Comparison of ENCODE assay signal across 26 cellular contexts in the genomic region with DNA sequence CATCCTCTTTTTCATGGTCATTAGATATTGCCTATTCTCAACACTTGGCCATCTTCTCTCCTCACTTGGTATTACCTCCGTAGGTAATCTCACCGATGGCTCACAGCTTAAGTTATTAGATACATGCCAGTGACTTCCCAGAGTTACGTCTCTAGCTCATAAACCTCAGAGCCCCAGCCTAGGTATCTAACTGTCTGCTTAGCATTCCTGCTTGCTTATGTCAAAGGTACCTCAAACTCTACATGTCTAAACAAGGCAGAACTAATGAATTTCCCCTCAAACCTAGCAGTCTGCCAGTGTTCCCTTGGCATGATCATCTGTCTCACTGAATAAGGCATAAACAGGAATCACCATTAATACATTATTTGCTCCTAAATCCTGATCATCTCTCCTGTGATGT.
"Had no signal": no experiment of that assay in that cellular context is flagged by ENCODE, and none has a peak within 500 bp of the region (broad histone marks: within the 10 kb centered on the region; RNA-seq: fewer than 3 reads in every experiment).

No MANE protein-coding gene starts in this region.

- H3K36me3 ChIP-seq: adrenal gland, cardiac muscle cell had no signal

- H3K27ac ChIP-seq: adrenal gland, body of pancreas, cardiac muscle cell had no signal

- H3K36me3 Mint-ChIP-seq: activated naive CD8-positive, alpha-beta T cell treated with anti-CD3 and anti-CD28 coated beads, Interleukin-2, amount 10 ng/mL, durations not matched to agents 7 days and 5 days; WTC11 had no signal

- H3K4me1 ChIP-seq: adrenal gland, body of pancreas had no signal

- DNase-seq: activated CD4-positive, alpha-beta T cell treated with anti-CD3 and anti-CD28 coated beads for 48 hours; activated CD4-positive, alpha-beta T cell treated with anti-CD3 and anti-CD28 coated beads, Interleukin-2, amount 50 U/mL, for 4 hours; activated CD4-positive, CD25-positive, alpha-beta regulatory T cell treated with anti-CD3 and anti-CD28 coated beads, Interleukin-2, amount 50 U/mL, for 72 hours; activated CD8-positive, alpha-beta memory T cell treated with anti-CD3 and anti-CD28 coated beads, Interleukin-2, amount 50 U/mL, for 48 hours; activated CD8-positive, alpha-beta T cell treated with anti-CD3 and anti-CD28 coated beads, Interleukin-2, amount 10 ng/mL, durations not matched to agents 7 days and 5 days; activated naive CD4-positive, alpha-beta T cell treated with anti-CD3 and anti-CD28 coated beads, Interleukin-2, amount 50 U/mL, for 16 hours; activated naive CD8-positive, alpha-beta T cell treated with anti-CD3 and anti-CD28 coated beads, Interleukin-2, amount 10 ng/mL, durations not matched to agents 7 days and 5 days; activated T-cell treated with anti-CD3 and anti-CD28 coated beads, Interleukin-2, amount 50 U/mL, for 1 hour; adrenal gland; anterior cingulate cortex; body of pancreas; NCI-H1105 treated with DMSO at 0.1 percent for 48 hours; NCI-H1436 treated with DMSO at 0.1 percent for 48 hours; NCI-H187; NCI-H2171; NCI-H2227 treated with DMSO at 0.1 percent for 48 hours; NCI-H446 treated with DMSO at 0.1 percent for 48 hours; NCI-H524 treated with DMSO at 0.1 percent for 48 hours; NCI-H748 treated with DMSO at 0.1 percent for 48 hours; OCI-M1; RPMI8226; SHP77 treated with DMSO at 0.1 percent for 48 hours had no signal

- ATAC-seq: activated CD8-positive, alpha-beta T cell treated with anti-CD3 and anti-CD28 coated beads, Interleukin-2, amount 10 ng/mL, durations not matched to agents 7 days and 5 days; body of pancreas; Panc1; WTC11 had no signal

- H3K27me3 ChIP-seq: adrenal gland, body of pancreas, cardiac muscle cell had no signal

- H3K9me3 Mint-ChIP-seq: activated naive CD8-positive, alpha-beta T cell treated with anti-CD3 and anti-CD28 coated beads, Interleukin-2, amount 10 ng/mL, durations not matched to agents 7 days and 5 days; T-helper 1 cell treated with Interleukin-12 subunit alpha and Interleukin-12 subunit beta and Interleukin-4 antibody, amounts not matched to agents 30 μg/mL and 1 μg/mL, for 36 hours; WTC11 had no signal

- H3K9me3 ChIP-seq: adrenal gland, body of pancreas had no signal

- H3K4me3 ChIP-seq: adrenal gland, body of pancreas, cardiac muscle cell had no signal

- H3K4me3 Mint-ChIP-seq: activated CD8-positive, alpha-beta T cell treated with anti-CD3 and anti-CD28 coated beads, Interleukin-2, amount 10 ng/mL, durations not matched to agents 7 days and 5 days; activated naive CD8-positive, alpha-beta T cell treated with anti-CD3 and anti-CD28 coated beads, Interleukin-2, amount 10 ng/mL, durations not matched to agents 7 days and 5 days; T-helper 1 cell treated with Interleukin-12 subunit alpha and Interleukin-12 subunit beta and Interleukin-4 antibody, amounts not matched to agents 30 μg/mL and 1 μg/mL, for 36 hours; WTC11 had no signal

- H3K27ac Mint-ChIP-seq: activated CD8-positive, alpha-beta T cell treated with anti-CD3 and anti-CD28 coated beads, Interleukin-2, amount 10 ng/mL, durations not matched to agents 7 days and 5 days; activated naive CD8-positive, alpha-beta T cell treated with anti-CD3 and anti-CD28 coated beads, Interleukin-2, amount 10 ng/mL, durations not matched to agents 7 days and 5 days; T-helper 1 cell treated with Interleukin-12 subunit alpha and Interleukin-12 subunit beta and Interleukin-4 antibody, amounts not matched to agents 30 μg/mL and 1 μg/mL, for 36 hours; WTC11 had no signal

- H3K4me1 Mint-ChIP-seq: activated naive CD8-positive, alpha-beta T cell treated with anti-CD3 and anti-CD28 coated beads, Interleukin-2, amount 10 ng/mL, durations not matched to agents 7 days and 5 days; WTC11 had no signal
